Comparison of ENCODE assay signal across 8 cellular contexts in the genomic region with DNA sequence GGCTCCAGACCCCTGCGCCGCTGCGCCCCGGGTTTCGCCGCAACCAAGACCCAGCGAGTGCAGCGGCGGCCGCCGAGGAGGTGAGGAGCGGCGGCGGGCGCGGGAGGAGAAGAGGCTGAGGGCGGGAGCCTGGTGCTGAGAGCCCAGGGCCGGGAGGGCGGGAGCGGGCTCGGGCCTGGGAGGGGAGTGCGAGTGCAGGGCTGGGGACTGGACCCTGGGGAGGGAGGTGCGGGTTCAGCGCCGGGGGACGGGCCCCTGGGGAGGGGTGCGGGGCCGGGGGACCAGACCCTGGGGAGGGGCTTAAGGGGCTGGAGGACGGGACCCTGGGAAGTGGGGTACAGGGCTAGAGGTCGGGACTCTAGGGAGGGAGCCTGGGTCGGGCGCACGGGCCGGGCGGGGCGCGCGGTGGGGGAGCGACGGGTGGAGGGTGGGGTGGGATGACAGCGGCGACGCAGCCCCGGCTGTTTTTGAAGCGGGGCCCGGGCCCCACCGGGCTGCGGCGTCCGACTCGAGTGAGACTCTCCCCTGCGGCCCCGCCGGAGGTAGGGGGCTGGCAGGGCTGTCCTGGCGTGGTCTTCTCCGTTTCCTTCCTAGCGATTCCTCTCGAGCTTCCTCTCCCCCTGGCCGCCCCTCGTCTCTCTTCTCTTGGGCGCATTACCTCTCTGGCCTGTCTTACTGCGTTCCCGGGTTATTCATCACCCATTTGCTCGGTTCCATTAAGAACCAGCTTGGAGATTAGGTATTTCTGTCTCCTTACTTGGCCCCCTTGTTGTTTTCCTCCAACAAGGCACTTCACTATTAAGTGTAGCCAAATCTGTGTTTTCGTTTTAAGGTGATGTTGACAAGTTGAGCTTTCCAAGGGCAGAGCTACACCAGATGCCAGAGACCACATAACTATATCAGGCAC. TPM values are rescaled to one million over a fixed set of nuclear protein-coding genes. Genes with fewer than 3 reads are reported as not detected.
A peak's percentile ranks its signal among the peaks of the same experiment; 100 is the strongest.
DNase-seq lines count a peak whose midpoint lies in the region; ATAC-seq and TF ChIP-seq lines count a peak whose summit lies in the region.

No MANE protein-coding gene starts in this region.

- peak overlapping the region; percentile 89 for H3K4me2 ChIP-seq in HCT116 (ENCODE audit: low read length)

- H3K9ac ChIP-seq in HCT116 (ENCODE audit: low read length) (peak overlapping the region; percentile 91), NT2/D1 (ENCODE audit: insufficient read length, low read depth) (peak overlapping the region; percentile 88)

- H3K9me2 ChIP-seq in HCT116 (ENCODE audit: insufficient read depth) = no peaks in the 10 kb centered on the region

- H2AFZ ChIP-seq in HCT116 (ENCODE audit: low read depth, low read length, poor library complexity, severe bottlenecking) = no peak overlapping the region

- no TSS peak for BruUV-seq in HCT116 (replicated peaks; lab: Mats Ljungman, UMichigan)

- H3K36me3 Mint-ChIP-seq in activated naive CD4-positive, alpha-beta T cell treated with anti-CD3 and anti-CD28 coated beads, Interleukin-2, amount 50 U/mL, for 72 hours = peaks cover 31 to 44% of the 10 kb centered on the region in 2 donors

- peak overlapping the region; percentile 85 for H3K27ac ChIP-seq in HCT116 (ENCODE audit: low read depth, low read length)
- peak overlapping the region; percentile 60 to 95 (median 88) for H3K27ac ChIP-seq in heart right ventricle
- H3K27ac ChIP-seq in psoas muscle = peak overlapping the region; percentile 76

- peaks cover 22 to 37% of the 10 kb centered on the region in 2 experiments for H3K4me1 ChIP-seq in HCT116 (ENCODE audit: control insufficient read depth in 1 of 2, insufficient read depth in 2 of 2, low read length in 2 of 2)
- no peaks in the 10 kb centered on the region for H3K4me1 ChIP-seq in NT2/D1 (ENCODE audit: insufficient read depth, insufficient read length)
- peaks cover 0 to 61% (median 21%) of the 10 kb centered on the region in 9 donors for H3K4me1 ChIP-seq in heart right ventricle
- peaks cover 27% of the 10 kb centered on the region for H3K4me1 ChIP-seq in psoas muscle

- intact Hi-C loops in HCT116 (cut with micrococcal nuclease) (no loop called here), heart right ventricle (cut with DNase I) (no loop called here), psoas muscle (cut with DNase I) (no loop called here)

- H3K9me3 ChIP-seq in HCT116 (ENCODE audit: control insufficient read depth in 1 of 2, insufficient read depth in 1 of 2, low read depth in 1 of 2, low read length in 2 of 2) = no peaks in the 10 kb centered on the region
- no peaks in the 10 kb centered on the region for H3K9me3 ChIP-seq in NT2/D1 (ENCODE audit: insufficient read depth, low read length)
- no peaks in the 10 kb centered on the region for H3K9me3 ChIP-seq in heart right ventricle
- H3K9me3 ChIP-seq in psoas muscle = no peaks in the 10 kb centered on the region

- peak overlapping the region; percentile 92 to 99 for H3K27ac Mint-ChIP-seq in activated naive CD4-positive, alpha-beta T cell treated with anti-CD3 and anti-CD28 coated beads, Interleukin-2, amount 50 U/mL, for 72 hours

- peaks cover 6% of the 10 kb centered on the region; the same call in 1 of the 2 replicates for H4K20me1 ChIP-seq in HCT116 (ENCODE audit: insufficient read depth)

- H3K36me3 ChIP-seq in HCT116 (ENCODE audit: control insufficient read depth in 1 of 2, insufficient read depth in 2 of 2, low read length in 2 of 2) (peaks cover 21 to 22% of the 10 kb centered on the region in 2 experiments), NT2/D1 (ENCODE audit: insufficient read depth, insufficient read length, low read length) (peaks cover 38% of the 10 kb centered on the region), heart right ventricle (peaks cover 0 to 31% (median 10%) of the 10 kb centered on the region in 9 donors), psoas muscle (ENCODE audit: insufficient read depth in 1 of 2, low read depth in 1 of 2) (peaks cover 3 to 33% of the 10 kb centered on the region in 2 donors)

- TF ChIP-seq CTCF in HCT116 (IDR thresholded peaks at IDR 0.05 in 2 of 3, conservative IDR thresholded peaks at IDR 0.05 in 1 of 3; ENCODE audit: borderline replicate concordance in 1 of 3, insufficient read depth in 1 of 3, low read depth in 2 of 3, low read length in 2 of 3) = no peak
- TF ChIP-seq CTCF in heart right ventricle (IDR thresholded peaks at IDR 0.05) = no peak
- no peak for TF ChIP-seq CTCF in psoas muscle (IDR thresholded peaks at IDR 0.05)

- DNase-seq in HCT116 (ENCODE audit: low read depth, low spot score) (no peak), NT2/D1 (ENCODE audit: low read depth, low spot score) (no peak), heart right ventricle (peak; percentile 24 to 40), psoas muscle (peak; percentile 37 to 66), NOMO-1 treated with dmso at 0.1 percent for 144 hours (lab: John Stamatoyannopoulos, UW; ENCODE audit: unreplicated experiment) (no peak)
- DNase-seq in activated naive CD4-positive, alpha-beta T cell treated with anti-CD3 and anti-CD28 coated beads, Interleukin-2, amount 50 U/mL, for 72 hours (ENCODE audit: low spot score in 2 of 2) = peak in 1 of 2 donors; percentile 23

- H3K79me2 ChIP-seq in HCT116 (ENCODE audit: insufficient read depth, low read length) = peaks cover 95% of the 10 kb centered on the region

- H3K4me3 ChIP-seq in GM08714 (ENCODE audit: low read length) (peak overlapping the region; percentile 99), HCT116 (replicated peaks in 1 of 2; ENCODE audit: low read depth in 1 of 2, low read length in 2 of 2) (peak overlapping the region; percentile 65 to 79), NT2/D1 (ENCODE audit: insufficient read length, low read depth) (peak overlapping the region; percentile 54), heart right ventricle (peak overlapping the region; percentile 69 to 96 (median 87)), psoas muscle (peak overlapping the region; percentile 73)

- POLR2A ChIA-PET in HCT116 (lab: Charles Lee) = interaction anchor here (0.8 to 1.6 kb wide), 5 partner anchors 9 to 87 kb away, joined by 3 to 7 read pairs (median 6); no protein-coding TSS in a partner anchor

- no peak for TF ChIP-seq POLR2A in HCT116 (IDR thresholded peaks at IDR 0.05; ENCODE audit: borderline replicate concordance, extremely low read depth, insufficient read depth, insufficient read length)

- WGBS in heart right ventricle, 2 donors = 0 to 1% methylated on average over 50 to 65 of the region's 65 CpGs
- WGBS in psoas muscle, 3 donors = 1 to 2% (median 1%) methylated on average over 40 to 65 of the region's 65 CpGs

- CTCF ChIA-PET in HCT116 (lab: Charles Lee) = interaction anchor here (1.2 kb wide), 1 partner anchor 69 kb away, joined by 3 read pairs; no protein-coding TSS in a partner anchor

- ATAC-seq in HCT116 (peak; percentile 48), heart right ventricle (peak; percentile 18 to 74 (median 36)), psoas muscle (peak; percentile 39 to 53 (median 50)), GM18519 (IDR thresholded peaks at IDR 0.05; ENCODE audit: low FRiP score, unreplicated experiment) (no peak)
- peak; percentile 30 to 32 for ATAC-seq in activated naive CD4-positive, alpha-beta T cell treated with anti-CD3 and anti-CD28 coated beads, Interleukin-2, amount 50 U/mL, for 72 hours

- RAD21 ChIA-PET in HCT116 (lab: Charles Lee; ENCODE audit: low non-redundant PET in 1 of 2, low total read pairs in 2 of 2, uncharacterized antibody in 2 of 2, unreplicated experiment in 2 of 2) = no interaction called here

- no peaks in the 10 kb centered on the region for H3K9me3 Mint-ChIP-seq in activated naive CD4-positive, alpha-beta T cell treated with anti-CD3 and anti-CD28 coated beads, Interleukin-2, amount 50 U/mL, for 72 hours

- H3K27me3 ChIP-seq in HCT116 (ENCODE audit: insufficient read depth, low read length) = no peaks in the 10 kb centered on the region
- H3K27me3 ChIP-seq in NT2/D1 (ENCODE audit: insufficient read depth, insufficient read length) = no peaks in the 10 kb centered on the region
- no peaks in the 10 kb centered on the region for H3K27me3 ChIP-seq in heart right ventricle
- no peaks in the 10 kb centered on the region for H3K27me3 ChIP-seq in psoas muscle (ENCODE audit: insufficient read depth in 3 of 3, low read length in 2 of 3)

- TF ChIP-seq RAD21 in HCT116 (IDR thresholded peaks at IDR 0.05; ENCODE audit: low read depth) = no peak

TF ChIP-seq in HCT116, 20 proteins besides CTCF, POLR2A, EP300 and RAD21:
- no peak for TF ChIP-seq SRF (IDR thresholded peaks at IDR 0.05; ENCODE audit: low read depth)
- 0 out of 2 replicates have a peak, but pooled peaks have one; percentile 22 for TF ChIP-seq ZFX (IDR thresholded peaks at IDR 0.05)

RNA-seq across cellular contexts. Expression of gene NUP50, which starts 0.7 kb away (rescaled TPM):
- total RNA-seq in HCT116 (2021; ENCODE audit: unreplicated experiment) (102 TPM), heart right ventricle (10 to 100 TPM; 10.7 to 21.2 (median 15.3) TPM), psoas muscle (10 to 100 TPM; 17.1 to 26.6 (median 21.6) TPM)
- 37.8 and 43.6 TPM in 2 replicates for polyA plus RNA-seq in HCT116 (2012)
- 100 to 1,000 TPM; 152 to 159 TPM for total RNA-seq in activated naive CD4-positive, alpha-beta T cell treated with anti-CD3 and anti-CD28 coated beads, Interleukin-2, amount 50 U/mL, for 72 hours
- polyA plus RNA-seq in heart right ventricle (10 to 100 TPM in 1 of 2 donors, 1 to 10 TPM in 1; 5.7 to 11.4 TPM), psoas muscle (10 to 100 TPM in 2 of 3 donors, 1 to 10 TPM in 1; 6.1 to 21.1 (median 11.8) TPM)

Comparison
In these comparisons a context has a peak if more than half of its experiments do, and no peak if none do; other contexts are left out.
1. DNase-seq: peak in heart right ventricle (2 of 2) and psoas muscle (2 of 2); none in HCT116 (single experiment), NT2/D1 (single experiment) and NOMO-1 treated with dmso at 0.1 percent for 144 hours (single experiment).
2. Peak in every context shown above with its lines, with median percentiles within 50 percentile points of each other: H3K4me3 ChIP-seq and H3K27ac ChIP-seq.